ENCODE assay signal across 6 cellular contexts in the genomic region with DNA sequence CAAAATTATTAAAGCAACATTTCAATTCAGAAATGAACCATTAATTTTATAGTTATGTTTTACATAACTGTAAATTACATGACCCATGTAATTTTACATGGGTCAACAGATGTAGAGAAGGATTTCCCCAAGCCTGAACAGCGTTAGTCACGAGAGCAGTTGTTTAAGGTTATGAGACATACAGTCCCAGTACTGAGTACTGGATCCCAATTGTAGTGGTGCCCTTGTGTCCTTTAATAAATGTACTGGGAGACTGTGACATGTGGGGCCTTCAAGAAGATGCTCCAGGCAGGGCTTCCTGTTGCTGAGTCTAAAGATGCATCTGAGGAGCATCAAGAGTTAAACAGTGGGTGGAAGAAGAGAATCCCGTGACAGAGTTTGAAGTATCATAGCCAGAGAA.
"Had no signal": no experiment of that assay in that cellular context is flagged by ENCODE, and none has a peak within 500 bp of the region (broad histone marks: within the 10 kb centered on the region; RNA-seq: fewer than 3 reads in every experiment).

No MANE protein-coding gene starts in this region.

- DNase-seq: H9, HCEC 1CT, KBM-7 had no signal

- H2AFZ ChIP-seq: GM23338 had no signal

- ATAC-seq: GM23338, HepG2 had no signal

- H3K4me3 ChIP-seq: GM23338 had no signal

- H3K4me2 ChIP-seq: GM23338 had no signal

- H3K27ac ChIP-seq: HL-60 had no signal
